ENCODE assay signal across 12 cellular contexts in the genomic region with DNA sequence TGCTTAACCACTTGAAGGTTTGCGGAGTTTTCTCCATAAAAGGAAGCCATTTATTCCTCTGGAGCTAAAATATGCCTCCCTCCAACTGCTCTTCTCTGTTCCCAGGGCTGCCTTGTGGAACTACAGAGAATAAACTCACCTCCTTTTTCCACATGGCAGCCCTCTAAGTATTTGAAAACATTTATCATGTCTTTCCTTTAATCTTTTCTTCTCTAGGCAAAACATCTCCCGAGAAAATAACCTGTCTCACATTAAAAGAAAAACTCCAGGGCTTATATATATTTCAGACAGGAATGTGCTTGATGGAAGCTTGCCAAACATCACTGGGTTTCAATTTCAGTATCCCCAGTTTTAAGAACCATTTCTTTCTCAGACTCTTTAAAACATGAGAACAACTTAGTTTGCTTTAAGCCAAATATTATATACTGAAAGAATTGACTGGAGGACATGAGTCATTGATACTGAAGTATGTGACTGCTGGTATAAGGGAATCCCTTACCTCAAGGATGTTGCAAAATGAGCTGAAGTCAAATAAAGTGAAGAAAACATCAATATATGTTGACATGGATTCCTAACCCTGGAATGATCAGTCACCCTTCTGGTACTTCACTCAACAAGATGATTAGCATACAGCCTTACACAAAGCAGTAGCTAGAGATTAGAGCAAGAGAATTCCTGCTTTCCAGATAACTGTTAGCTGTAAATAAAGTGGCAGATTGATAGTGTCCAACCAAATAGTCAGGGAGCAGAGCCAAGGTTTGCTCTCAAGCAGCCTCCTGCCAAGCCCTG.
DNase-seq lines count a peak whose midpoint lies in the region; ATAC-seq and TF ChIP-seq lines count a peak whose summit lies in the region.
"Had no signal": no experiment of that assay in that cellular context is flagged by ENCODE, and none has a peak within 500 bp of the region (broad histone marks: within the 10 kb centered on the region; RNA-seq: fewer than 3 reads in every experiment).

No MANE protein-coding gene starts in this region.

- H2BK5ac ChIP-seq in mesendoderm (ENCODE audit: low read length), result no peak overlapping the region

- no peak overlapping the region for H4K8ac ChIP-seq in mesendoderm (ENCODE audit: low read depth, low read length)

- WGBS in mesendoderm (ENCODE audit: extremely low coverage, insufficient coverage, low lambda C conversion rate), result no CpG with 5 or more reads among the region's 2 CpGs

- H3K56ac ChIP-seq in mesendoderm (ENCODE audit: low read length), result no peak overlapping the region

- H3K79me1 ChIP-seq in mesendoderm (ENCODE audit: low read length), result peaks cover 3% of the 10 kb centered on the region

- H2BK15ac ChIP-seq in mesendoderm (replicated peaks; ENCODE audit: low read depth), result no peak overlapping the region

- peak; percentile 86 for DNase-seq in AG04449 (ENCODE audit: low read depth, low spot score)
- peak; percentile 60 for DNase-seq in LHCN-M2 (ENCODE audit: low read depth)
- DNase-seq in choroid plexus epithelial cell (ENCODE audit: low read depth), result peak; percentile 94
- DNase-seq in mesendoderm, result peak; percentile 60
- no peak for DNase-seq in stimulated activated CD4-positive, alpha-beta T cell treated with anti-CD3 and anti-CD28 coated beads, Interleukin-15, amount 100 ng/mL, for 24 hours
- no peak for DNase-seq in HAP-1 (ENCODE audit: low spot score in 2 of 2)
- DNase-seq: CD4-positive, alpha-beta T cell; NCI-H82; occipital lobe; T1000 had no signal

- H3K18ac ChIP-seq in mesendoderm (ENCODE audit: low read length), result peak overlapping the region; percentile 30

- no peak overlapping the region for H2AK5ac ChIP-seq in mesendoderm (ENCODE audit: low read length)

- no peak overlapping the region for H3K4ac ChIP-seq in mesendoderm (ENCODE audit: low read depth, low read length)

- no peak overlapping the region for H4K5ac ChIP-seq in mesendoderm (ENCODE audit: low read length)

- H3K9ac ChIP-seq in mesendoderm (ENCODE audit: low read length), result no peak overlapping the region

- no peak overlapping the region for H3K27ac ChIP-seq in mesendoderm (ENCODE audit: low read depth, low read length)

- no peaks in the 10 kb centered on the region for H3K4me1 ChIP-seq in mesendoderm (ENCODE audit: control insufficient read depth, low read depth, low read length)
- peaks cover 13% of the 10 kb centered on the region for H3K4me1 ChIP-seq in HAP-1

- TF ChIP-seq CTCF in AG04449 (IDR thresholded peaks at IDR 0.05; ENCODE audit: insufficient read depth, low read length, missing control alignments), result no peak
- no peak for TF ChIP-seq CTCF in choroid plexus epithelial cell (conservative IDR thresholded peaks at IDR 0.05; ENCODE audit: low read depth, low read length)

- H3K27me3 ChIP-seq in mesendoderm (ENCODE audit: insufficient read depth, low read length, poor library complexity) (no peaks in the 10 kb centered on the region), HAP-1 (ENCODE audit: low read depth) (no peaks in the 10 kb centered on the region)

- no peaks in the 10 kb centered on the region for H3K36me3 ChIP-seq in mesendoderm (ENCODE audit: control insufficient read depth, insufficient read depth, low read length)
- H3K36me3 ChIP-seq in HAP-1 (replicated peaks), result no peaks in the 10 kb centered on the region

- H3K4me3 ChIP-seq in AG04449 (ENCODE audit: low read depth, low read length), result no peak overlapping the region
- H3K4me3 ChIP-seq in choroid plexus epithelial cell (ENCODE audit: low read depth, low read length), result no peak overlapping the region
- H3K4me3 ChIP-seq in mesendoderm (ENCODE audit: low read length), result no peak overlapping the region
- no peak overlapping the region for H3K4me3 ChIP-seq in HAP-1

- H2BK120ac ChIP-seq in mesendoderm (ENCODE audit: low read depth, low read length), result no peak overlapping the region

- in situ Hi-C loops in HAP-1 (cut with MboI; ENCODE audit: low sequenced_read_pairs), result no loop called here

- no peak for ATAC-seq in GM19463 (IDR thresholded peaks at IDR 0.05; ENCODE audit: unreplicated experiment)
- ATAC-seq in GM21737 (IDR thresholded peaks at IDR 0.05; ENCODE audit: unreplicated experiment), result no peak

- POLR2A ChIA-PET in AG04449 (lab: Yijun Ruan, JAX), result interaction anchor here (0.6 kb wide), 3 partner anchors 129 to 277 kb away, joined by 3 to 4 read pairs (median 3); no protein-coding TSS in a partner anchor

- no peaks in the 10 kb centered on the region for H3K79me2 ChIP-seq in mesendoderm (ENCODE audit: control insufficient read depth, insufficient read depth, low read length)

- CTCF ChIA-PET in AG04449 (lab: Yijun Ruan, JAX), result interaction anchor here (1.0 to 3.5 kb wide), 7 partner anchors 9 to 425 kb away, joined by 3 to 22 read pairs (median 5); no protein-coding TSS in a partner anchor

- no peak overlapping the region for H3K4me2 ChIP-seq in mesendoderm (ENCODE audit: low read length)

- no peak overlapping the region for H3K23ac ChIP-seq in mesendoderm (ENCODE audit: low read length)

- H3K9me3 ChIP-seq in HAP-1, result peaks cover 3% of the 10 kb centered on the region; the same call in 1 of the 2 replicates

Comparison
In these comparisons a context has a peak if more than half of its experiments do, and no peak if none do; other contexts are left out.
1. DNase-seq: peak in AG04449 (single experiment), LHCN-M2 (single experiment), choroid plexus epithelial cell (single experiment) and mesendoderm (single experiment); none in stimulated activated CD4-positive, alpha-beta T cell treated with anti-CD3 and anti-CD28 coated beads, Interleukin-15, amount 100 ng/mL, for 24 hours (single experiment) and HAP-1 (0 of 2).